ENCODE assay signal across 24 cellular contexts in the genomic region with DNA sequence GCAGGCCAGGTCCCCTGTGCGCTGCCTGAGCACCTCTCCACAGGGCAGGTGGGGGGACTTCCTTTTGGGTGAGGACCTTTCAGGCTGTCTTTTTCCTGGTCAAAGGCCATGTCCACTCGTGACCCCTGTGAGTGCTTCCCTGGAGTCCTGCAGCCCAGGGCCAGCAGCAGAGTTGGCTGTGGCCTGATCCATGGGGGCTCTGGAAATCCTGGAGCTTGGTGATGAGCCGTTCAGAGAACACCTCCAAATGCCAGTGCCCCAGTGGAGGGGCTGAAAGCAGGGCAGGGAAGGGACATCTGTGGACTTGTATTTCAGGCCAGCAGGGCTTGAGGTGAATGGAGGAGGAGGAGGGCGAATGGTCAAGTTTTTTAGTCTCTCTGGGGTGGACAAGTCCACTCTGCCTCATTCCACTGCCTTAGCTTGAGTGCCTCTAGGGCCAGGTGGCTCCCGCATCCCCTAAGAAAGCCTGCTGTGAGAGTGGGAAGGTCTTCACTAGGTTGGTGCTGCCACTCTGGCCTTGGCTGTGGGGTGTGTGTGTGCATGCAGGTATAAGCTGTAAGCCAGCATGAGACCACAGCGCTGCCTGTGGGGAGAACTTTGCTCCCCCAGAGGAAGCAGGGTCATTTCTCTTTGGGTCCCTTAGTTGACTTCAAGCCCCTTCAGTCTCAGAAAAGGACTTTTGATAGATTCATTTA.
"Had no signal": no experiment of that assay in that cellular context is flagged by ENCODE, and none has a peak within 500 bp of the region (broad histone marks: within the 10 kb centered on the region; RNA-seq: fewer than 3 reads in every experiment).

No MANE protein-coding gene starts in this region.

- H3K4me1 Mint-ChIP-seq: activated naive CD8-positive, alpha-beta T cell treated with anti-CD3 and anti-CD28 coated beads for 36 hours; stimulated activated effector memory CD8-positive, alpha-beta T cell treated with anti-CD3 and anti-CD28 coated beads, Interleukin-12 subunit alpha, Interleukin-12 subunit beta, amount 100 ng/mL, for 72 hours; stimulated activated naive CD8-positive, alpha-beta T cell treated with anti-CD3 and anti-CD28 coated beads, Interleukin-15, amount 100 ng/mL, for 72 hours; T-helper 17 cell had no signal

- H3K27me3 ChIP-seq: cardiac muscle cell, neural progenitor cell, ovary had no signal

- H3K27me3 Mint-ChIP-seq: activated naive CD8-positive, alpha-beta T cell treated with anti-CD3 and anti-CD28 coated beads for 36 hours had no signal

- ATAC-seq: esophagus mucosa; mucosa of descending colon; psoas muscle; right cardiac atrium; stimulated activated effector memory CD8-positive, alpha-beta T cell treated with anti-CD3 and anti-CD28 coated beads, Interleukin-12 subunit alpha, Interleukin-12 subunit beta, amount 100 ng/mL, for 72 hours; stimulated activated naive CD8-positive, alpha-beta T cell treated with anti-CD3 and anti-CD28 coated beads, Interleukin-15, amount 100 ng/mL, for 72 hours; T-helper 17 cell had no signal

- DNase-seq: activated CD4-positive, alpha-beta memory T cell treated with anti-CD3 and anti-CD28 coated beads for 36 hours; activated CD4-positive, alpha-beta T cell treated with anti-CD3 and anti-CD28 coated beads for 48 hours; activated CD4-positive, CD25-positive, alpha-beta regulatory T cell; activated naive CD4-positive, alpha-beta T cell treated with Interleukin-2 at 50 U/mL for 16 hours; activated naive CD8-positive, alpha-beta T cell treated with anti-CD3 and anti-CD28 coated beads for 36 hours; activated T-cell treated with anti-CD3 and anti-CD28 coated beads, Interleukin-2, amount 50 U/mL, for 48 hours; amniotic stem cell; effector memory CD4-positive, alpha-beta T cell; foreskin melanocyte; hippocampal formation; mesendoderm; ovary; stimulated activated CD4-positive, alpha-beta T cell treated with anti-CD3 and anti-CD28 coated beads, Interleukin-2, amount 100 ng/mL, for 24 hours; stimulated activated naive CD8-positive, alpha-beta T cell treated with anti-CD3 and anti-CD28 coated beads, Interleukin-15, amount 100 ng/mL, for 72 hours; T-helper 17 cell had no signal

- H3K4me1 ChIP-seq: psoas muscle, tibial artery had no signal

- H3K9me3 ChIP-seq: mucosa of descending colon, ovary, psoas muscle, tibial artery had no signal

- H3K27ac Mint-ChIP-seq: activated CD4-positive, alpha-beta memory T cell treated with anti-CD3 and anti-CD28 coated beads for 36 hours; activated naive CD8-positive, alpha-beta T cell treated with anti-CD3 and anti-CD28 coated beads for 36 hours; neural progenitor cell; stimulated activated effector memory CD8-positive, alpha-beta T cell treated with anti-CD3 and anti-CD28 coated beads, Interleukin-12 subunit alpha, Interleukin-12 subunit beta, amount 100 ng/mL, for 72 hours; stimulated activated naive CD8-positive, alpha-beta T cell treated with anti-CD3 and anti-CD28 coated beads, Interleukin-15, amount 100 ng/mL, for 72 hours; T-helper 17 cell had no signal

- H3K4me3 ChIP-seq: cardiac muscle cell, mucosa of descending colon, neural progenitor cell, ovary, psoas muscle, skin epidermis, tibial artery had no signal

- H3K9me3 Mint-ChIP-seq: activated naive CD8-positive, alpha-beta T cell treated with anti-CD3 and anti-CD28 coated beads for 36 hours; neural progenitor cell; stimulated activated effector memory CD8-positive, alpha-beta T cell treated with anti-CD3 and anti-CD28 coated beads, Interleukin-12 subunit alpha, Interleukin-12 subunit beta, amount 100 ng/mL, for 72 hours had no signal

- H3K36me3 ChIP-seq: cardiac muscle cell, neural progenitor cell, ovary, tibial artery had no signal

- H3K36me3 Mint-ChIP-seq: activated CD4-positive, alpha-beta memory T cell treated with anti-CD3 and anti-CD28 coated beads for 36 hours; activated naive CD8-positive, alpha-beta T cell treated with anti-CD3 and anti-CD28 coated beads for 36 hours; stimulated activated effector memory CD8-positive, alpha-beta T cell treated with anti-CD3 and anti-CD28 coated beads, Interleukin-12 subunit alpha, Interleukin-12 subunit beta, amount 100 ng/mL, for 72 hours had no signal

- H3K4me3 Mint-ChIP-seq: activated CD4-positive, alpha-beta memory T cell treated with anti-CD3 and anti-CD28 coated beads for 36 hours; activated naive CD8-positive, alpha-beta T cell treated with anti-CD3 and anti-CD28 coated beads for 36 hours; neural progenitor cell; stimulated activated effector memory CD8-positive, alpha-beta T cell treated with anti-CD3 and anti-CD28 coated beads, Interleukin-12 subunit alpha, Interleukin-12 subunit beta, amount 100 ng/mL, for 72 hours; stimulated activated naive CD8-positive, alpha-beta T cell treated with anti-CD3 and anti-CD28 coated beads, Interleukin-15, amount 100 ng/mL, for 72 hours; T-helper 17 cell had no signal

- H3K27ac ChIP-seq: cardiac muscle cell, neural progenitor cell, ovary, psoas muscle, skin epidermis, tibial artery had no signal
